Comparison of ENCODE assay signal across 11 cellular contexts in the genomic region with DNA sequence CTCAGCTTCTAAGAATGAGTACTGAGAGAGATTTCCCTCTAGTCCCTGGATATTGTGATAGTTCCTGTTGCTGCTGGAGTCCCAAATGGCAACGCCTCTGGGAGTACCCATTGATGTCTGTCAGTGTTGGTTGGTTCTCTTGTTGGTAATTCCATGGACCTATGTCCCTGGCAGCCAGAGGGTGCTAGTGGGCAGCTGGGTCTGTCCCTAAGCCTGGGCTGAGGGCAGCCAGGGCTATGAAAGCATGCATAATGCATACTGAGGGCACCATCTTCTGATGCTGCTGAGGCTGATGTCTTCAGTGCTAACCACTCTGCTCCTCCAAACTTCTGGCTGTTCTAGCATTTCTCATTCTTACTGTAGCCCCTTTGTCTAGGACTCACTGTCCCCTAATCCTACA. TPM values are rescaled to one million over a fixed set of nuclear protein-coding genes. Genes with fewer than 3 reads are reported as not detected.
DNase-seq lines count a peak whose midpoint lies in the region; ATAC-seq and TF ChIP-seq lines count a peak whose summit lies in the region.
"Had no signal": no experiment of that assay in that cellular context is flagged by ENCODE, and none has a peak within 500 bp of the region (broad histone marks: within the 10 kb centered on the region; RNA-seq: fewer than 3 reads in every experiment).

No MANE protein-coding gene starts in this region.

- no peaks in the 10 kb centered on the region for H3K36me3 ChIP-seq in GM06990 (ENCODE audit: control insufficient read depth, insufficient read depth, low read length)
- no peaks in the 10 kb centered on the region for H3K36me3 ChIP-seq in Panc1 (ENCODE audit: control insufficient read depth, insufficient read depth, low read length)
- H3K36me3 ChIP-seq: gastroesophageal sphincter had no signal

- intact Hi-C loops in Panc1 (cut with micrococcal nuclease; ENCODE audit: unreplicated experiment), result no loop called here

- ATAC-seq in GM18868 (IDR thresholded peaks at IDR 0.05; ENCODE audit: unreplicated experiment) (peak; percentile 58), Panc1 (peak; percentile 74), foreskin keratinocyte (peak; percentile 59)
- ATAC-seq: gastroesophageal sphincter had no signal

- no peak overlapping the region for H3K4me3 ChIP-seq in GM06990 (replicated peaks; ENCODE audit: low read depth, low read length)
- H3K4me3 ChIP-seq in Panc1 (ENCODE audit: low read depth in 2 of 2, low read length in 2 of 2), result no peak overlapping the region
- H3K4me3 ChIP-seq: gastroesophageal sphincter had no signal

- H3K27ac ChIP-seq in Panc1 (ENCODE audit: low read length) (no peak overlapping the region), foreskin keratinocyte (no peak overlapping the region)
- H3K27ac ChIP-seq: gastroesophageal sphincter had no signal

- no peaks in the 10 kb centered on the region; the same call in 1 of the 2 replicates for H3K4me1 ChIP-seq in Panc1 (ENCODE audit: control insufficient read depth, insufficient read depth, low read length)
- no peaks in the 10 kb centered on the region for H3K4me1 ChIP-seq in foreskin keratinocyte
- H3K4me1 ChIP-seq: gastroesophageal sphincter had no signal

- H3K27me3 ChIP-seq in GM06990 (replicated peaks; ENCODE audit: control insufficient read depth, insufficient read depth, low read length) (no peaks in the 10 kb centered on the region; the same call in 1 of the 2 replicates), Panc1 (ENCODE audit: control insufficient read depth, insufficient read depth, low read length) (no peaks in the 10 kb centered on the region), foreskin keratinocyte (no peaks in the 10 kb centered on the region)
- H3K27me3 ChIP-seq: gastroesophageal sphincter had no signal

- DNase-seq in GM06990 (ENCODE audit: extremely low read depth, insufficient read length) (no peak), Panc1 (ENCODE audit: low read depth, low spot score) (no peak), foreskin keratinocyte (no peak), SW 1271 (lab: John Stamatoyannopoulos, UW) (no peak), DMS79 treated with DMSO at 0.1 percent for 48 hours (lab: John Stamatoyannopoulos, UW) (no peak), NCI-H1417 (lab: John Stamatoyannopoulos, UW) (no peak)
- DNase-seq in stimulated activated CD4-positive, alpha-beta T cell treated with anti-CD3 and anti-CD28 coated beads, Interleukin-4, amount 100 ng/mL, for 24 hours, result no peak
- DNase-seq: cerebellar nuclear complex, NCI-H2107 had no signal

- BruUV-seq in Panc1 (replicated peaks; lab: Mats Ljungman, UMichigan), result no TSS peak

- in situ Hi-C loops in Panc1 (cut with HindIII; ENCODE audit: low pct_unique_long_range_greater_than_20kb, low sequenced_read_pairs), result no loop called here

- peak; percentile 30 for TF ChIP-seq CTCF in GM06990 (IDR thresholded peaks at IDR 0.05; ENCODE audit: insufficient read depth, low read length, poor library complexity, severe bottlenecking)
- peak; percentile 58 for TF ChIP-seq CTCF in Panc1 (IDR thresholded peaks at IDR 0.05)
- peak; percentile 52 for TF ChIP-seq CTCF in foreskin keratinocyte (conservative IDR thresholded peaks at IDR 0.05)

- H3K9me3 ChIP-seq in Panc1 (ENCODE audit: control insufficient read depth, insufficient read depth, low read depth, low read length), result no peaks in the 10 kb centered on the region
- H3K9me3 ChIP-seq: gastroesophageal sphincter had no signal

- CTCF ChIA-PET in Panc1 (lab: Charles Lee), result no interaction called here

- POLR2A ChIA-PET in Panc1 (lab: Charles Lee), result no interaction called here

RNA-seq across cellular contexts. Expression of gene NABP1, which starts 35.9 kb away (rescaled TPM):
- total RNA-seq in Panc1 (2021; ENCODE audit: unreplicated experiment), result 38.7 TPM
- polyA plus RNA-seq in Panc1 (2012; ENCODE audit: insufficient read length), result 10.0 TPM
- total RNA-seq in foreskin keratinocyte, result 31.3 and 36.6 TPM in 2 replicates
- 12.4 and 16.8 TPM in 2 replicates for polyA plus RNA-seq in foreskin keratinocyte
